16 cellular contexts compared by ENCODE assay signal in genomic region chr3:80929576-80929975, GRCh38.
A peak's percentile ranks its signal among the peaks of the same experiment; 100 is the strongest.
DNase-seq lines count a peak whose midpoint lies in the region; ATAC-seq and TF ChIP-seq lines count a peak whose summit lies in the region.
"Had no signal": no experiment of that assay in that cellular context is flagged by ENCODE, and none has a peak within 500 bp of the region (broad histone marks: within the 10 kb centered on the region; RNA-seq: fewer than 3 reads in every experiment).

No MANE protein-coding gene starts in this region.

- DNase-seq in SK-MEL-5 (ENCODE audit: low read depth, low spot score) = peak; percentile 1
- peak; percentile 1 for DNase-seq in choroid plexus epithelial cell (ENCODE audit: low read depth)
- no peak for DNase-seq in left lobe of liver (ENCODE audit: low spot score)
- no peak for DNase-seq in omental fat pad (ENCODE audit: low spot score)
- no peak for DNase-seq in stimulated activated CD4-positive, alpha-beta T cell treated with anti-CD3 and anti-CD28 coated beads, Interleukin-4, amount 100 ng/mL, for 24 hours
- DNase-seq in stimulated activated CD4-positive, alpha-beta T cell treated with anti-CD3 and anti-CD28 coated beads, Interleukin-2, amount 100 ng/mL, for 24 hours = no peak
- DNase-seq: C1 segment of cervical spinal cord; Calu3; CD4-positive, alpha-beta memory T cell; COR-L47; DMS53; DMS79 treated with DMSO at 0.1 percent for 48 hours; GF-D8; GOT3; HFFc6 had no signal

- TF ChIP-seq CTCF in choroid plexus epithelial cell (conservative IDR thresholded peaks at IDR 0.05; ENCODE audit: low read depth, low read length) (no peak), omental fat pad (IDR thresholded peaks at IDR 0.05) (no peak)

- no peak overlapping the region for H3K4me3 ChIP-seq in choroid plexus epithelial cell (ENCODE audit: low read depth, low read length)
- H3K4me3 ChIP-seq: HAP-1 had no signal

- in situ Hi-C loops in SK-MEL-5 (cut with HindIII; ENCODE audit: low pct_unique_long_range_greater_than_20kb, low sequenced_read_pairs) = no loop called here

- ATAC-seq in left lobe of liver (peak; percentile 64), omental fat pad (ENCODE audit: low FRiP score) (no peak)

Comparison
In these comparisons a context has a peak if more than half of its experiments do, and no peak if none do; other contexts are left out.
1. DNase-seq: peak in SK-MEL-5 (single experiment) and choroid plexus epithelial cell (single experiment); none in left lobe of liver (single experiment), omental fat pad (single experiment), stimulated activated CD4-positive, alpha-beta T cell treated with anti-CD3 and anti-CD28 coated beads, Interleukin-4, amount 100 ng/mL, for 24 hours (single experiment) and stimulated activated CD4-positive, alpha-beta T cell treated with anti-CD3 and anti-CD28 coated beads, Interleukin-2, amount 100 ng/mL, for 24 hours (0 of 2).